9 cellular contexts compared by ENCODE assay signal in the genomic region with DNA sequence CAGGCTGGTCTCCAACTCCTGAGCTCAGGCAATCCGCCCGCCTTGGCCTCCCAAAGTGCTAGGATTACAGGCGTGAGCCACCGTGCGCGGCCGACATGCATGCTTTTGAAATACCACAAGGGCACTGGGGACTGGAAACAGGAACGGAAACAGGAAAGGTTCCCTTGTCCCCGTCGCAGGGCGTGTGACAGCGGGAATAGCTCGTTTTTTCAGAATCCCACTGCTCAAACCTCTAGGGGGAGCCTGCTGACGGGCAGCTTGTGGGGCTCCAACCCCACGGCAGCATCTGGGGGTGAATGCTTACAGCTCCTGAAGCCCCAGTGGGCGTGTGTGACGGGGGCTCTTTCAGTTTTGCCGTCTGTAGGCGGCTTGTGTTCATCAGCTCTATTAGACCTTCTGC. TPM values are rescaled to one million over a fixed set of nuclear protein-coding genes. Genes with fewer than 3 reads are reported as not detected.
DNase-seq lines count a peak whose midpoint lies in the region; ATAC-seq and TF ChIP-seq lines count a peak whose summit lies in the region.
"Had no signal": no experiment of that assay in that cellular context is flagged by ENCODE, and none has a peak within 500 bp of the region (broad histone marks: within the 10 kb centered on the region; RNA-seq: fewer than 3 reads in every experiment).

No MANE protein-coding gene starts in this region.

- H4K20me1 ChIP-seq in IMR-90 (ENCODE audit: insufficient read depth, low read length) = no peaks in the 10 kb centered on the region

- no peak overlapping the region for H2BK20ac ChIP-seq in IMR-90 (ENCODE audit: low read depth, low read length)

- CTCF ChIA-PET in IMR-90 (lab: Yijun Ruan, JAX) = interaction anchor here (0.6 to 1.6 kb wide), 7 partner anchors 13 to 832 kb away, joined by 3 to 8 read pairs (median 4); no protein-coding TSS in a partner anchor

- no peak overlapping the region for H3K14ac ChIP-seq in IMR-90 (replicated peaks; ENCODE audit: low read depth, low read length)

- TF ChIP-seq POLR2A in IMR-90 (IDR thresholded peaks at IDR 0.05; ENCODE audit: low read depth, low read length) = no peak

- no peak for ATAC-seq in IMR-90 (ENCODE audit: low read depth)
- peak in 6 of 8 donors; percentile 11 to 43 (median 32) for ATAC-seq in heart right ventricle
- ATAC-seq in GM21619 (IDR thresholded peaks at IDR 0.05; ENCODE audit: unreplicated experiment) = no peak
- no peak for ATAC-seq in HG03280 (IDR thresholded peaks at IDR 0.05; ENCODE audit: unreplicated experiment)

- POLR2A ChIA-PET in IMR-90 (lab: Charles Lee; ENCODE audit: unreplicated experiment) = no interaction called here

- no peak overlapping the region for H3K18ac ChIP-seq in IMR-90 (ENCODE audit: low read depth, low read length)

- H2AFZ ChIP-seq in IMR-90 (replicated peaks; ENCODE audit: low read length, poor library complexity) = peak overlapping the region; percentile 79

- BruUV-seq in IMR-90 (replicated peaks; lab: Mats Ljungman, UMichigan) = no TSS peak

- H2BK15ac ChIP-seq in IMR-90 (ENCODE audit: low read depth, low read length) = no peak overlapping the region

- no peak for TF ChIP-seq RAD21 in IMR-90 (IDR thresholded peaks at IDR 0.05; ENCODE audit: low read length)

- H3K27ac ChIP-seq in IMR-90 (ENCODE audit: insufficient read depth, low read length) (no peak overlapping the region), heart right ventricle (peak overlapping the region in 2 of 10 donors; percentile 31 to 88)
- H3K27ac ChIP-seq: epithelial cell of prostate had no signal

- H4K91ac ChIP-seq in IMR-90 (ENCODE audit: insufficient read depth, low read depth, low read length) = no peak overlapping the region

- H3K9me1 ChIP-seq in IMR-90 (ENCODE audit: insufficient read depth, low read length) = no peaks in the 10 kb centered on the region

- intact Hi-C loops in IMR-90 (cut with micrococcal nuclease) (no loop called here), heart right ventricle (cut with DNase I) (loop anchor here in 4 of 10 donors (10.0 kb wide), 2 partner anchors 219 to 229 kb away; no protein-coding TSS in a partner anchor)

- WGBS in IMR-90 (ENCODE audit: extremely low coverage in 2 of 2, insufficient read length in 1 of 2), 2 experiments = 29% methylated on average over 8 of the region's 19 CpGs; no CpG with 5 or more reads in 1 of the 2 experiments
- WGBS in heart right ventricle, 2 donors = 11 to 16% methylated on average over 19 of the region's 19 CpGs

- H3K4me1 ChIP-seq in IMR-90 (ENCODE audit: control insufficient read depth, insufficient read depth, low read length) (no peaks in the 10 kb centered on the region), heart right ventricle (peaks cover 0 to 52% (median 6%) of the 10 kb centered on the region in 9 donors)

- H3K9ac ChIP-seq in IMR-90 (ENCODE audit: low read depth, low read length) = no peak overlapping the region

- H3K79me1 ChIP-seq in IMR-90 (ENCODE audit: low read depth in 1 of 2, low read length in 2 of 2) = no peaks in the 10 kb centered on the region

- DNase-seq in AG09309 (ENCODE audit: low read depth) = no peak
- DNase-seq in IMR-90 = no peak
- peak; percentile 63 for DNase-seq in activated CD8-positive, alpha-beta memory T cell treated with anti-CD3 and anti-CD28 coated beads, Interleukin-2, amount 50 U/mL, for 4 hours
- DNase-seq in heart right ventricle = peak; percentile 38
- DNase-seq in stimulated activated CD4-positive, alpha-beta T cell treated with anti-CD3 and anti-CD28 coated beads, TNF-alpha, amount 100 ng/mL, for 4 hours (ENCODE audit: low read depth in 3 of 3) = peak in 2 of 3 experiments; percentile 21 to 24
- no peak for DNase-seq in cortex of kidney (lab: John Stamatoyannopoulos, UW)

- in situ Hi-C loops in IMR-90 (cut with MboI; ENCODE audit: low sequenced_read_pairs) = loop anchor here (25.0 kb wide), 1 partner anchor 221 kb away; no protein-coding TSS in a partner anchor

- no peak overlapping the region for H2BK120ac ChIP-seq in IMR-90 (ENCODE audit: low read depth, low read length)

- no peak overlapping the region for H2AK9ac ChIP-seq in IMR-90 (replicated peaks; ENCODE audit: low read depth, low read length, poor library complexity)

- no peak overlapping the region for H3K56ac ChIP-seq in IMR-90 (ENCODE audit: extremely low read depth, insufficient read depth, low read length)

- H2BK5ac ChIP-seq in IMR-90 (ENCODE audit: low read depth, low read length, poor library complexity, severe bottlenecking) = no peak overlapping the region

- H2AK5ac ChIP-seq in IMR-90 (ENCODE audit: low read depth, low read length) = no peak overlapping the region

- H4K5ac ChIP-seq in IMR-90 (ENCODE audit: low read depth, low read length) = no peak overlapping the region

- H3K9me3 ChIP-seq in IMR-90 (ENCODE audit: control insufficient read depth, insufficient read depth, low read length) (no peaks in the 10 kb centered on the region), heart right ventricle (no peaks in the 10 kb centered on the region)

- H3K4me3 ChIP-seq in AG09309 (ENCODE audit: control insufficient read depth, low read depth, low read length) = no peak overlapping the region
- H3K4me3 ChIP-seq in IMR-90 (ENCODE audit: insufficient read depth, low read depth, low read length) = no peak overlapping the region
- peak overlapping the region in 2 of 10 donors; percentile 11 to 12 for H3K4me3 ChIP-seq in heart right ventricle

- H3K4me2 ChIP-seq in IMR-90 (ENCODE audit: low read depth, low read length) = no peak overlapping the region

- H3K36me3 ChIP-seq in IMR-90 (ENCODE audit: control insufficient read depth, insufficient read depth, low read length) (no peaks in the 10 kb centered on the region), heart right ventricle (no peaks in the 10 kb centered on the region)

- H4K8ac ChIP-seq in IMR-90 (ENCODE audit: low read depth in 2 of 2, low read length in 2 of 2) = no peak overlapping the region

- dilution Hi-C loops in IMR-90 (cut with HindIII; ENCODE audit: low sequenced_read_pairs, unreplicated experiment) = no loop called here

- peak; percentile 50 for TF ChIP-seq CTCF in AG09309 (IDR thresholded peaks at IDR 0.05; ENCODE audit: control insufficient read depth, insufficient read depth, low read depth, low read length, missing control alignments)
- TF ChIP-seq CTCF in IMR-90 (conservative IDR thresholded peaks at IDR 0.05; ENCODE audit: low read depth, low read length) = 0 out of 2 replicates have a peak, but pooled peaks have one; percentile 11
- TF ChIP-seq CTCF in heart right ventricle (IDR thresholded peaks at IDR 0.05) = peak in 6 of 9 donors; percentile 16 to 56 (median 25)

- H3K23ac ChIP-seq in IMR-90 (ENCODE audit: low read depth, low read length) = no peak overlapping the region

- H3K4ac ChIP-seq in IMR-90 (ENCODE audit: low read depth, low read length) = no peak overlapping the region

- H3K27me3 ChIP-seq in IMR-90 (ENCODE audit: control insufficient read depth, insufficient read depth, low read length) (peaks cover 40% of the 10 kb centered on the region), heart right ventricle (peaks cover 0 to 71% (median 58%) of the 10 kb centered on the region in 7 donors)

TF ChIP-seq in IMR-90, 13 proteins besides CTCF, POLR2A, EP300 and RAD21 (continues in another document):
- TF ChIP-seq, protein P1, sequence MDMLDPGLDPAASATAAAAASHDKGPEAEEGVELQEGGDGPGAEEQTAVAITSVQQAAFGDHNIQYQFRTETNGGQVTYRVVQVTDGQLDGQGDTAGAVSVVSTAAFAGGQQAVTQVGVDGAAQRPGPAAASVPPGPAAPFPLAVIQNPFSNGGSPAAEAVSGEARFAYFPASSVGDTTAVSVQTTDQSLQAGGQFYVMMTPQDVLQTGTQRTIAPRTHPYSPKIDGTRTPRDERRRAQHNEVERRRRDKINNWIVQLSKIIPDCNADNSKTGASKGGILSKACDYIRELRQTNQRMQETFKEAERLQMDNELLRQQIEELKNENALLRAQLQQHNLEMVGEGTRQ (IDR thresholded peaks at IDR 0.05; ENCODE audit: low read depth, low read length) = no peak
- TF ChIP-seq SMC3 (IDR thresholded peaks at IDR 0.05; ENCODE audit: low read depth, low read length) (no peak), RCOR1 (IDR thresholded peaks at IDR 0.05; ENCODE audit: insufficient replicate concordance, low read length) (no peak), CHD1 (IDR thresholded peaks at IDR 0.05; ENCODE audit: low read depth, low read length) (no peak), BHLHE40 (IDR thresholded peaks at IDR 0.05; ENCODE audit: low read depth, low read length) (no peak), RFX5 (IDR thresholded peaks at IDR 0.05; ENCODE audit: low read depth, low read length) (no peak), MXI1 (IDR thresholded peaks at IDR 0.05; ENCODE audit: borderline replicate concordance, low read depth, low read length) (no peak), NFE2L2 (IDR thresholded peaks at IDR 0.05; ENCODE audit: low read depth, low read length) (no peak), CEBPB (IDR thresholded peaks at IDR 0.05; ENCODE audit: low read depth, low read length) (no peak)

RNA-seq across cellular contexts. Expression of a gene that starts 18.8 kb away (rescaled TPM):
- total RNA-seq in IMR-90 (2012; rRNA removed) (not detected in 2 replicates), heart right ventricle (under 1 TPM in 5 of 10 donors, not detected in 5; 0.16 to 0.54 (median 0.25) TPM)
- polyA plus RNA-seq in IMR-90 (2012; rRNA removed) (not detected in 2 replicates), heart right ventricle (under 1 TPM in 1 of 2 donors, not detected in 1; 0.41 TPM)
- polyA plus RNA-seq in IMR-90 (2012; cell fraction: cytosol; rRNA removed) = not detected in 2 replicates
- polyA plus RNA-seq in IMR-90 (2012; cell fraction: nucleus; rRNA removed; ENCODE audit: low replicate concordance) = not detected in 2 replicates

RNA-seq across cellular contexts. Expression of a gene that starts 45.7 kb away (rescaled TPM):
- total RNA-seq in IMR-90 (2012; rRNA removed) (1.3 and 1.9 TPM in 2 replicates), heart right ventricle (1 to 10 TPM in 2 of 10 donors, under 1 TPM in 6, not detected in 2; 0.32 to 1.2 (median 0.55) TPM)
- polyA plus RNA-seq in IMR-90 (2012; rRNA removed) (3.8 and 4.2 TPM in 2 replicates), heart right ventricle (under 1 TPM; 0.59 TPM)
- 2.6 and 2.9 TPM in 2 replicates for polyA plus RNA-seq in IMR-90 (2012; cell fraction: cytosol; rRNA removed)
- polyA plus RNA-seq in IMR-90 (2012; cell fraction: nucleus; rRNA removed; ENCODE audit: low replicate concordance) = 17.1 and 47.7 TPM in 2 replicates

RNA-seq across cellular contexts. Expression of a gene that starts 53.4 kb away (rescaled TPM):
- total RNA-seq in IMR-90 (2012; rRNA removed) (not detected in 2 replicates), heart right ventricle (10 to 100 TPM in 1 of 10 donors, 1 to 10 TPM in 9; 1.4 to 26.3 (median 2.1) TPM)
- polyA plus RNA-seq in IMR-90 (2012; rRNA removed) (not detected in 2 replicates), heart right ventricle (1 to 10 TPM; 2.5 to 3.4 TPM)
- not detected in 2 replicates for polyA plus RNA-seq in IMR-90 (2012; cell fraction: cytosol; rRNA removed)
- not detected in 2 replicates for polyA plus RNA-seq in IMR-90 (2012; cell fraction: nucleus; rRNA removed; ENCODE audit: low replicate concordance)

Comparison
In these comparisons a context has a peak if more than half of its experiments do, and no peak if none do; other contexts are left out.
1. DNase-seq: peak in activated CD8-positive, alpha-beta memory T cell treated with anti-CD3 and anti-CD28 coated beads, Interleukin-2, amount 50 U/mL, for 4 hours (single experiment), heart right ventricle (2 of 2) and stimulated activated CD4-positive, alpha-beta T cell treated with anti-CD3 and anti-CD28 coated beads, TNF-alpha, amount 100 ng/mL, for 4 hours (2 of 3); none in AG09309 (single experiment), IMR-90 (single experiment) and cortex of kidney (single experiment).
2. ATAC-seq: peak in heart right ventricle (6 of 8); none in IMR-90 (single experiment), GM21619 (single experiment) and HG03280 (single experiment).
3. Peak in every context shown above with its lines, with median percentiles within 50 percentile points of each other: CTCF ChIP-seq.